In genomic region chr2:179235463-179236108, GRCh38 we compare ENCODE assay signal across 1 cellular context.
TF ChIP-seq lines count a peak whose summit lies in the region.

No MANE protein-coding gene starts in this region.

TF ChIP-seq in HepG2, 621 proteins besides CTCF, POLR2A, EP300 and RAD21 (continued from another document and continues in another):
- TF ChIP-seq, protein P1, sequence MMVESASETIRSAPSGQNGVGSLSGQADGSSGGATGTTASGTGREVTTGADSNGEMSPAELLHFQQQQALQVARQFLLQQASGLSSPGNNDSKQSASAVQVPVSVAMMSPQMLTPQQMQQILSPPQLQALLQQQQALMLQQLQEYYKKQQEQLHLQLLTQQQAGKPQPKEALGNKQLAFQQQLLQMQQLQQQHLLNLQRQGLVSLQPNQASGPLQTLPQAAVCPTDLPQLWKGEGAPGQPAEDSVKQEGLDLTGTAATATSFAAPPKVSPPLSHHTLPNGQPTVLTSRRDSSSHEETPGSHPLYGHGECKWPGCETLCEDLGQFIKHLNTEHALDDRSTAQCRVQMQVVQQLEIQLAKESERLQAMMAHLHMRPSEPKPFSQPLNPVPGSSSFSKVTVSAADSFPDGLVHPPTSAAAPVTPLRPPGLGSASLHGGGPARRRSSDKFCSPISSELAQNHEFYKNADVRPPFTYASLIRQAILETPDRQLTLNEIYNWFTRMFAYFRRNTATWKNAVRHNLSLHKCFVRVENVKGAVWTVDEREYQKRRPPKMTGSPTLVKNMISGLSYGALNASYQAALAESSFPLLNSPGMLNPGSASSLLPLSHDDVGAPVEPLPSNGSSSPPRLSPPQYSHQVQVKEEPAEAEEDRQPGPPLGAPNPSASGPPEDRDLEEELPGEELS (CRISPR knock-in tag; IDR thresholded peaks at IDR 0.05) = no peak
- TF ChIP-seq ZNF432 (CRISPR knock-in tag; IDR thresholded peaks at IDR 0.05; ENCODE audit: borderline replicate concordance) = no peak
- TF ChIP-seq SALL2 (CRISPR knock-in tag; IDR thresholded peaks at IDR 0.05) = no peak
- TF ChIP-seq KAT8 (CRISPR knock-in tag; IDR thresholded peaks at IDR 0.05) = no peak
- TF ChIP-seq FUBP1 (CRISPR knock-in tag; IDR thresholded peaks at IDR 0.05; ENCODE audit: borderline replicate concordance) = 0 out of 2 replicates have a peak, but pooled peaks have one; percentile 44
- TF ChIP-seq ZNF496 (CRISPR knock-in tag; IDR thresholded peaks at IDR 0.05; ENCODE audit: insufficient replicate concordance) = no peak
- no peak for TF ChIP-seq NFATC3 (CRISPR knock-in tag; IDR thresholded peaks at IDR 0.05)
- TF ChIP-seq ZEB1 (IDR thresholded peaks at IDR 0.05; ENCODE audit: insufficient replicate concordance, low read depth) = no peak
- TF ChIP-seq ZNF34 (CRISPR knock-in tag; IDR thresholded peaks at IDR 0.05; ENCODE audit: borderline replicate concordance) = no peak
- TF ChIP-seq GMEB1 (CRISPR knock-in tag; IDR thresholded peaks at IDR 0.05; ENCODE audit: borderline replicate concordance) = 0 out of 2 replicates have a peak, but pooled peaks have one; percentile 17
- TF ChIP-seq TBP (CRISPR knock-in tag; IDR thresholded peaks at IDR 0.05) = no peak
- no peak for TF ChIP-seq ZBTB49 (CRISPR knock-in tag; IDR thresholded peaks at IDR 0.05; ENCODE audit: borderline replicate concordance)
- TF ChIP-seq ZMYM4 (CRISPR knock-in tag; IDR thresholded peaks at IDR 0.05) = 0 out of 2 replicates have a peak, but pooled peaks have one; percentile 35
- no peak for TF ChIP-seq STAG1 (CRISPR knock-in tag; IDR thresholded peaks at IDR 0.05)
- no peak for TF ChIP-seq ZZZ3 (CRISPR knock-in tag; IDR thresholded peaks at IDR 0.05; ENCODE audit: borderline replicate concordance)
- TF ChIP-seq TEAD3 (CRISPR knock-in tag; optimal IDR thresholded peaks at IDR 0.05; ENCODE audit: borderline replicate concordance) = no peak
- no peak for TF ChIP-seq ZNF615 (CRISPR knock-in tag; IDR thresholded peaks at IDR 0.05; ENCODE audit: borderline replicate concordance)
- TF ChIP-seq CEBPG (CRISPR knock-in tag; IDR thresholded peaks at IDR 0.05) = peak; percentile 38; the same call in 1 of the 2 replicates
- peak; percentile 87 for TF ChIP-seq ZBTB33 (CRISPR knock-in tag; IDR thresholded peaks at IDR 0.05)
- TF ChIP-seq, protein P2, sequence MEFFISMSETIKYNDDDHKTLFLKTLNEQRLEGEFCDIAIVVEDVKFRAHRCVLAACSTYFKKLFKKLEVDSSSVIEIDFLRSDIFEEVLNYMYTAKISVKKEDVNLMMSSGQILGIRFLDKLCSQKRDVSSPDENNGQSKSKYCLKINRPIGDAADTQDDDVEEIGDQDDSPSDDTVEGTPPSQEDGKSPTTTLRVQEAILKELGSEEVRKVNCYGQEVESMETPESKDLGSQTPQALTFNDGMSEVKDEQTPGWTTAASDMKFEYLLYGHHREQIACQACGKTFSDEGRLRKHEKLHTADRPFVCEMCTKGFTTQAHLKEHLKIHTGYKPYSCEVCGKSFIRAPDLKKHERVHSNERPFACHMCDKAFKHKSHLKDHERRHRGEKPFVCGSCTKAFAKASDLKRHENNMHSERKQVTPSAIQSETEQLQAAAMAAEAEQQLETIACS (CRISPR knock-in tag; IDR thresholded peaks at IDR 0.05) = no peak
- TF ChIP-seq, protein P3, sequence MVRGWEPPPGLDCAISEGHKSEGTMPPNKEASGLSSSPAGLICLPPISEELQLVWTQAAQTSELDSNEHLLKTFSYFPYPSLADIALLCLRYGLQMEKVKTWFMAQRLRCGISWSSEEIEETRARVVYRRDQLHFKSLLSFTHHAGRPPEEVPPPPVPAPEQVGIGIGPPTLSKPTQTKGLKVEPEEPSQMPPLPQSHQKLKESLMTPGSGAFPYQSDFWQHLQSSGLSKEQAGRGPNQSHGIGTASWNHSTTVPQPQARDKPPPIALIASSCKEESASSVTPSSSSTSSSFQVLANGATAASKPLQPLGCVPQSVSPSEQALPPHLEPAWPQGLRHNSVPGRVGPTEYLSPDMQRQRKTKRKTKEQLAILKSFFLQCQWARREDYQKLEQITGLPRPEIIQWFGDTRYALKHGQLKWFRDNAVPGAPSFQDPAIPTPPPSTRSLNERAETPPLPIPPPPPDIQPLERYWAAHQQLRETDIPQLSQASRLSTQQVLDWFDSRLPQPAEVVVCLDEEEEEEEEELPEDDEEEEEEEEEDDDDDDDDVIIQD (CRISPR knock-in tag; IDR thresholded peaks at IDR 0.05; ENCODE audit: low read depth) = peak; percentile 89; the same call in 1 of the 2 replicates
- TF ChIP-seq, protein P4, sequence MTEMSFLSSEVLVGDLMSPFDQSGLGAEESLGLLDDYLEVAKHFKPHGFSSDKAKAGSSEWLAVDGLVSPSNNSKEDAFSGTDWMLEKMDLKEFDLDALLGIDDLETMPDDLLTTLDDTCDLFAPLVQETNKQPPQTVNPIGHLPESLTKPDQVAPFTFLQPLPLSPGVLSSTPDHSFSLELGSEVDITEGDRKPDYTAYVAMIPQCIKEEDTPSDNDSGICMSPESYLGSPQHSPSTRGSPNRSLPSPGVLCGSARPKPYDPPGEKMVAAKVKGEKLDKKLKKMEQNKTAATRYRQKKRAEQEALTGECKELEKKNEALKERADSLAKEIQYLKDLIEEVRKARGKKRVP (CRISPR knock-in tag; IDR thresholded peaks at IDR 0.05) = 0 out of 4 replicates have a peak, but pooled peaks of 1 of the 2 experiments have one; percentile 19
- TF ChIP-seq ZNF652 (CRISPR knock-in tag; IDR thresholded peaks at IDR 0.05; ENCODE audit: borderline replicate concordance, low read depth) = peak; percentile 85; the same call in 1 of the 2 replicates
- no peak for TF ChIP-seq SMAD1 (CRISPR knock-in tag; IDR thresholded peaks at IDR 0.05; ENCODE audit: borderline replicate concordance, low read depth)
- TF ChIP-seq ARID5B (CRISPR knock-in tag; IDR thresholded peaks at IDR 0.05) = peak; percentile 40; the same call in 1 of the 2 replicates
- TF ChIP-seq IKZF4 (CRISPR knock-in tag; IDR thresholded peaks at IDR 0.05; ENCODE audit: borderline replicate concordance, low read depth, not compliant biosample characterization) = no peak
- no peak for TF ChIP-seq JUNB (CRISPR knock-in tag; IDR thresholded peaks at IDR 0.05; ENCODE audit: borderline replicate concordance)
- TF ChIP-seq ZSCAN30 (CRISPR knock-in tag; IDR thresholded peaks at IDR 0.05) = no peak
- TF ChIP-seq REPIN1 (CRISPR knock-in tag; IDR thresholded peaks at IDR 0.05; ENCODE audit: borderline replicate concordance, low read depth) = no peak
- TF ChIP-seq PAX8 (CRISPR knock-in tag; IDR thresholded peaks at IDR 0.05; ENCODE audit: borderline replicate concordance) = no peak
- no peak for TF ChIP-seq EED (CRISPR knock-in tag; IDR thresholded peaks at IDR 0.05)
- TF ChIP-seq ZNF331 (CRISPR knock-in tag; IDR thresholded peaks at IDR 0.05) = no peak
- TF ChIP-seq CCDC6 (CRISPR knock-in tag; IDR thresholded peaks at IDR 0.05) = no peak
- peak; percentile 32; the same call in 1 of the 2 replicates for TF ChIP-seq GATAD2A (CRISPR knock-in tag; IDR thresholded peaks at IDR 0.05)
- TF ChIP-seq ARID2 (CRISPR knock-in tag; IDR thresholded peaks at IDR 0.05; ENCODE audit: borderline replicate concordance) = no peak
- TF ChIP-seq ATF3 (CRISPR knock-in tag; IDR thresholded peaks at IDR 0.05) = peak; percentile 48; the same call in 1 of the 2 replicates
- no peak for TF ChIP-seq FOXC1 (CRISPR knock-in tag; IDR thresholded peaks at IDR 0.05; ENCODE audit: borderline replicate concordance)
- TF ChIP-seq PHF21A (CRISPR knock-in tag; IDR thresholded peaks at IDR 0.05) = no peak
- TF ChIP-seq HCFC1 (IDR thresholded peaks at IDR 0.05; ENCODE audit: low read depth, low read length) = no peak
- no peak for TF ChIP-seq ZNF563 (CRISPR knock-in tag; IDR thresholded peaks at IDR 0.05)
- TF ChIP-seq HIVEP1 (CRISPR knock-in tag; IDR thresholded peaks at IDR 0.05) = no peak
- TF ChIP-seq BRCA1 (CRISPR knock-in tag; IDR thresholded peaks at IDR 0.05) = no peak
